Comparison of ENCODE assay signal across 14 cellular contexts in genomic region chr2:8412082-8412481, GRCh38.
DNase-seq lines count a peak whose midpoint lies in the region; ATAC-seq, FAIRE-seq and TF ChIP-seq lines count a peak whose summit lies in the region.
"Had no signal": no experiment of that assay in that cellular context is flagged by ENCODE, and none has a peak within 500 bp of the region (broad histone marks: within the 10 kb centered on the region; RNA-seq: fewer than 3 reads in every experiment).

No MANE protein-coding gene starts in this region.

- no peaks in the 10 kb centered on the region for H3K27me3 ChIP-seq in HL-60 (ENCODE audit: insufficient read depth, poor library complexity, severe bottlenecking)
- H3K27me3 ChIP-seq in astrocyte (ENCODE audit: insufficient read depth, low read length), result no peaks in the 10 kb centered on the region
- H3K27me3 ChIP-seq in smooth muscle cell (ENCODE audit: low read depth), result no peaks in the 10 kb centered on the region

- no peak for FAIRE-seq in astrocyte (lab: Jason Lieb, UNC)

- no peak overlapping the region for H3K4me3 ChIP-seq in HL-60 (replicated peaks; ENCODE audit: insufficient read depth, low read length)
- no peak overlapping the region for H3K4me3 ChIP-seq in astrocyte (ENCODE audit: insufficient read depth, low read depth, low read length)
- no peak overlapping the region for H3K4me3 ChIP-seq in smooth muscle cell
- H3K4me3 ChIP-seq: esophagus squamous epithelium had no signal

- no peaks in the 10 kb centered on the region for H4K20me1 ChIP-seq in astrocyte (ENCODE audit: insufficient read depth, low read length)
- no peaks in the 10 kb centered on the region for H4K20me1 ChIP-seq in smooth muscle cell (ENCODE audit: low read depth)

- peak overlapping the region; percentile 88 for H3K27ac ChIP-seq in HL-60 (replicated peaks)
- H3K27ac ChIP-seq in astrocyte (ENCODE audit: low read depth, low read length), result no peak overlapping the region
- H3K27ac ChIP-seq in smooth muscle cell (ENCODE audit: low read depth), result peak overlapping the region; percentile 8
- H3K27ac ChIP-seq in RWPE1, result no peak overlapping the region
- H3K27ac ChIP-seq: esophagus squamous epithelium had no signal

- peaks cover 4% of the 10 kb centered on the region for H3K4me1 ChIP-seq in astrocyte (ENCODE audit: insufficient read depth, low read length)
- peaks cover 8% of the 10 kb centered on the region for H3K4me1 ChIP-seq in smooth muscle cell (ENCODE audit: low read depth)

- peak overlapping the region; percentile 8 for H3K27ac Mint-ChIP-seq in astrocyte (ENCODE audit: unreplicated experiment)
- peak overlapping the region in 1 of 2 donors; percentile 43 for H3K27ac Mint-ChIP-seq in stimulated activated naive CD8-positive, alpha-beta T cell treated with anti-CD3 and anti-CD28 coated beads, Interleukin-15, amount 100 ng/mL, for 72 hours
- H3K27ac Mint-ChIP-seq: stimulated activated memory B cell treated with anti-CD40 and anti-IgM and Interleukin-4, amounts not matched to agents 10 μg/mL and 1 μg/mL and 100 μg/mL, for 72 hours had no signal

- H3K9me3 ChIP-seq in astrocyte (ENCODE audit: insufficient read depth, low read depth, low read length) (no peaks in the 10 kb centered on the region), smooth muscle cell (replicated peaks; ENCODE audit: low read depth) (no peaks in the 10 kb centered on the region)
- H3K9me3 ChIP-seq: esophagus squamous epithelium had no signal

- H2AFZ ChIP-seq in astrocyte (ENCODE audit: low read depth, low read length) (no peak overlapping the region), smooth muscle cell (ENCODE audit: low read depth) (peak overlapping the region; percentile 11)

- peaks cover 3% of the 10 kb centered on the region for H3F3A ChIP-seq in smooth muscle cell (ENCODE audit: low read depth)

- H3K9ac ChIP-seq in astrocyte (ENCODE audit: low read length) (no peak overlapping the region), smooth muscle cell (ENCODE audit: low read depth) (no peak overlapping the region)

- WGBS in smooth muscle cell (ENCODE audit: low lambda C conversion rate), result 49% methylated on average over 9 of the region's 9 CpGs

- H3K4me3 Mint-ChIP-seq in astrocyte (ENCODE audit: unreplicated experiment), result no peak overlapping the region
- H3K4me3 Mint-ChIP-seq in stimulated activated naive CD8-positive, alpha-beta T cell treated with anti-CD3 and anti-CD28 coated beads, Interleukin-15, amount 100 ng/mL, for 72 hours, result no peak overlapping the region
- H3K4me3 Mint-ChIP-seq: CD8-positive, alpha-beta memory T cell; stimulated activated memory B cell treated with anti-CD40 and anti-IgM and Interleukin-4, amounts not matched to agents 10 μg/mL and 1 μg/mL and 100 μg/mL, for 72 hours had no signal

- H3K36me3 ChIP-seq in astrocyte (ENCODE audit: insufficient read depth, low read length) (no peaks in the 10 kb centered on the region), smooth muscle cell (ENCODE audit: low read depth) (no peaks in the 10 kb centered on the region)
- H3K36me3 ChIP-seq: esophagus squamous epithelium had no signal

- ATAC-seq in stimulated activated naive CD8-positive, alpha-beta T cell treated with anti-CD3 and anti-CD28 coated beads, Interleukin-15, amount 100 ng/mL, for 72 hours, result no peak
- ATAC-seq: stimulated activated memory B cell treated with anti-CD40 and anti-IgM and Interleukin-4, amounts not matched to agents 10 μg/mL and 1 μg/mL and 100 μg/mL, for 72 hours had no signal

- CTCF ChIA-PET in RWPE1 (lab: Yijun Ruan, JAX), result no interaction called here

- no peaks in the 10 kb centered on the region for H3K9me3 Mint-ChIP-seq in astrocyte (ENCODE audit: unreplicated experiment)
- H3K9me3 Mint-ChIP-seq in stimulated activated naive CD8-positive, alpha-beta T cell treated with anti-CD3 and anti-CD28 coated beads, Interleukin-15, amount 100 ng/mL, for 72 hours, result no peaks in the 10 kb centered on the region
- H3K9me3 Mint-ChIP-seq: CD8-positive, alpha-beta memory T cell; stimulated activated memory B cell treated with anti-CD40 and anti-IgM and Interleukin-4, amounts not matched to agents 10 μg/mL and 1 μg/mL and 100 μg/mL, for 72 hours had no signal

- peaks cover 2% of the 10 kb centered on the region for H3K4me1 Mint-ChIP-seq in astrocyte (ENCODE audit: low read depth, unreplicated experiment)
- H3K4me1 Mint-ChIP-seq in stimulated activated naive CD8-positive, alpha-beta T cell treated with anti-CD3 and anti-CD28 coated beads, Interleukin-15, amount 100 ng/mL, for 72 hours, result peaks cover 23% of the 10 kb centered on the region

- no peak for DNase-seq in HL-60 (ENCODE audit: low read depth in 1 of 2, low spot score in 1 of 2)
- no peak for DNase-seq in astrocyte (ENCODE audit: low read depth)
- peak; percentile 95 for DNase-seq in kidney tubule cell (ENCODE audit: low spot score)
- DNase-seq in smooth muscle cell (lab: John Stamatoyannopoulos, UW; ENCODE audit: unreplicated experiment), result no peak
- DNase-seq in stimulated activated naive CD8-positive, alpha-beta T cell treated with anti-CD3 and anti-CD28 coated beads, Interleukin-15, amount 100 ng/mL, for 72 hours, result no peak
- DNase-seq in stimulated activated naive CD4-positive, alpha-beta T cell (lab: John Stamatoyannopoulos, UW), result no peak
- no peak for DNase-seq in RWPE1 (ENCODE audit: low spot score)
- no peak for DNase-seq in stimulated activated naive CD4-positive, alpha-beta T cell treated with Interleukin-2 at 50 U/mL for 16 hours (lab: John Stamatoyannopoulos, UW)
- DNase-seq: activated CD4-positive, alpha-beta T cell treated with anti-CD3 and anti-CD28 coated beads, Interleukin-2, amount 50 U/mL, for 1 hour; CD8-positive, alpha-beta memory T cell; central memory CD4-positive, alpha-beta T cell; esophagus squamous epithelium; NCI-H1417 had no signal

- H3K36me3 Mint-ChIP-seq in astrocyte (ENCODE audit: low read depth, unreplicated experiment), result no peaks in the 10 kb centered on the region
- H3K36me3 Mint-ChIP-seq: stimulated activated memory B cell treated with anti-CD40 and anti-IgM and Interleukin-4, amounts not matched to agents 10 μg/mL and 1 μg/mL and 100 μg/mL, for 72 hours had no signal

- no peak overlapping the region for H3K4me2 ChIP-seq in astrocyte (ENCODE audit: low read length)
- H3K4me2 ChIP-seq in smooth muscle cell, result peak overlapping the region; percentile 7

- H3K79me2 ChIP-seq in astrocyte (ENCODE audit: insufficient read depth, low read length), result no peaks in the 10 kb centered on the region
- no peaks in the 10 kb centered on the region for H3K79me2 ChIP-seq in smooth muscle cell (ENCODE audit: low read depth)

- POLR2A ChIA-PET in RWPE1 (lab: Yijun Ruan, JAX; ENCODE audit: low non-redundant PET), result no interaction called here

- H3K27me3 Mint-ChIP-seq in astrocyte (ENCODE audit: low read depth, unreplicated experiment), result peaks cover 8% of the 10 kb centered on the region
- peaks cover 44% of the 10 kb centered on the region for H3K27me3 Mint-ChIP-seq in stimulated activated naive CD8-positive, alpha-beta T cell treated with anti-CD3 and anti-CD28 coated beads, Interleukin-15, amount 100 ng/mL, for 72 hours
- H3K27me3 Mint-ChIP-seq: CD8-positive, alpha-beta memory T cell had no signal

- TF ChIP-seq CTCF in HL-60 (IDR thresholded peaks at IDR 0.05; ENCODE audit: insufficient read depth, low read length) (no peak), astrocyte (IDR thresholded peaks at IDR 0.05; ENCODE audit: insufficient read depth, low read depth, low read length) (no peak), smooth muscle cell (IDR thresholded peaks at IDR 0.05; ENCODE audit: borderline replicate concordance, insufficient read depth, poor library complexity, severe bottlenecking) (no peak), RWPE1 (conservative IDR thresholded peaks at IDR 0.05; ENCODE audit: low read depth) (no peak)

Comparison
In these comparisons a context has a peak if more than half of its experiments do, and no peak if none do; other contexts are left out.
1. H3K27ac ChIP-seq: peak in HL-60 (single experiment) and smooth muscle cell (single experiment); none in astrocyte (single experiment) and RWPE1 (single experiment).